Comparison of ENCODE assay signal across 11 cellular contexts in the genomic region with DNA sequence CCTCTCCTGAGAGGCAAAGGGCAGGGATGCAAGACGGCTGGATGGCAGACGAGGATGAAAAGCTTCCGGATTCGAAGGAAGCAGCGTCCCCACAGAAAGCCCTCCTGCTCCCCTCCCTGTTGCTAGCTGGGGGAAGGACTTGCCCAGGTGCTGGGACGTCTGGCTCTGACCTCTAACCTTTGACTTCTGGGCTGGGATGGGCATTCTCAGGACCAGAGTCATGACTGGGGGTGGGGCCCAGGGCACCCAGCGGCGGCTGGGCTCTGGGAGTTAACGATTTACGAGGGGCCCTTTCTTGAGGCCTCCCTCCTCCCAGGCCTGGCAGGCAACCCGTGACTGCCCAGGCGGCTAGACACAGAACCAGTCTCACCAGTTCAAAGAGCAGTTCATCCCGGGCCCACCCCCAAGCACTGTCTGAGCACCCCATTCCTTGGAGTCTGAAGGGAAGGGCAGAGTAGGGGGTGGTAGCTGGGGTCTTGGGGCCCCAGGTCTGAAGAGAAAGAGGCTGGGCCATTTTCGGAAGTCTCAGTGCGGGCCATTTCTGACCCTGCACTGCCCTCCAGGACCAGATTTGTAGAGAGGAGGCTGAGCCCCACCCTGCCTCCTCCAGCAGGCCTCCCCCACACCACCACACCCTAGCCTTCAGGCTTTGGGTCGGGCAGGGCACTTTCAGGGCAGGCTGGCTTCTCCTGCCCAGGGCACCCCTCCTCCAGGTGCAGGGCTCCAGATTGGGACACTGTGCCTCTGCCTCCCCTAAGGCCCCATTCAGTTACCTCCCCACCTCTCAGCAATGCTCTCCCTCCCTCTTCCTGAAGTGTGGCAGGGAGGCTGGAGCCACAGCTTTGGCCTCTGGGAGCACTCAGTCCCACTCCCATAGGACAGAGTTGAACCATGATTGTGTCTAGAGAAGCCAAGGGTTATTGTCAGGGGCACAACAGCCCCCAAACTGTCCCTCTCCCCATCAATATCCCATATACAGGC. TPM values are rescaled to one million over a fixed set of nuclear protein-coding genes. Genes with fewer than 3 reads are reported as not detected.
DNase-seq lines count a peak whose midpoint lies in the region; ATAC-seq, FAIRE-seq and TF ChIP-seq lines count a peak whose summit lies in the region.
"Had no signal": no experiment of that assay in that cellular context is flagged by ENCODE, and none has a peak within 500 bp of the region (broad histone marks: within the 10 kb centered on the region; RNA-seq: fewer than 3 reads in every experiment).

No MANE protein-coding gene starts in this region.

- H3K4me1 Mint-ChIP-seq in endothelial cell (ENCODE audit: unreplicated experiment) = peaks cover 36% of the 10 kb centered on the region

- POLR2A ChIA-PET in A549 (lab: Yijun Ruan, JAX) = interaction anchor here (1.0 kb wide), 1 partner anchor 123 kb away, joined by 3 read pairs; no protein-coding TSS in a partner anchor

- H3K27me3 ChIP-seq in osteoblast (ENCODE audit: insufficient read depth, low read length) = no peaks in the 10 kb centered on the region

- TF ChIP-seq POLR2A in A549 (IDR thresholded peaks at IDR 0.05; ENCODE audit: low read length) = no peak

- H2AFZ ChIP-seq in osteoblast (ENCODE audit: low read length) = no peak overlapping the region

- no peak overlapping the region for H3K4me3 ChIP-seq in A549
- H3K4me3 ChIP-seq in osteoblast (ENCODE audit: insufficient read depth, low read length) = no peak overlapping the region

- TF ChIP-seq CTCF in A549 (IDR thresholded peaks at IDR 0.05) (no peak), endothelial cell (IDR thresholded peaks at IDR 0.05; ENCODE audit: unreplicated experiment) (no peak), osteoblast (IDR thresholded peaks at IDR 0.05; ENCODE audit: extremely low read depth, low read depth, low read length) (no peak)

- ATAC-seq in A549 = peak; percentile 28 to 68; a peak in 5 of 6 replicates
- no peak for ATAC-seq in HG02798 (IDR thresholded peaks at IDR 0.05; ENCODE audit: poor library complexity, unreplicated experiment)
- ATAC-seq: stimulated activated naive CD8-positive, alpha-beta T cell treated with anti-CD3 and anti-CD28 coated beads, Interleukin-15, Interleukin-2, amounts not matched to agents 100 U/mL and 50 U/mL, for 24 hours had no signal

- peaks cover 8% of the 10 kb centered on the region for H3K79me2 ChIP-seq in osteoblast (ENCODE audit: insufficient read depth, low read length)

- FAIRE-seq in A549 (lab: Jason Lieb, UNC) = no peak

- H3K9me3 Mint-ChIP-seq in endothelial cell (ENCODE audit: unreplicated experiment) = no peaks in the 10 kb centered on the region
- H3K9me3 Mint-ChIP-seq: CD14-positive monocyte had no signal

- H3K27me3 Mint-ChIP-seq in endothelial cell (ENCODE audit: unreplicated experiment) = peaks cover 16% of the 10 kb centered on the region

- peak in 1 of 2 experiments; percentile 21; a peak in 1 of 5 replicates for TF ChIP-seq EP300 in A549 (IDR thresholded peaks at IDR 0.05)

- peak overlapping the region; percentile 85 to 91 for H3K27ac ChIP-seq in A549
- H3K27ac ChIP-seq in osteoblast (ENCODE audit: low read depth, low read length) = no peak overlapping the region

- DNase-seq in A549 (ENCODE audit: low read depth in 1 of 2, low spot score in 1 of 2) (peak in 1 of 2 experiments; percentile 67), HuH-7 (ENCODE audit: low spot score) (peak; percentile 64), endothelial cell (ENCODE audit: low spot score) (peak; percentile 3), osteoblast (ENCODE audit: insufficient read length, low spot score, missing footprints) (peak; percentile 79), OCI-M2 (lab: John Stamatoyannopoulos, UW; ENCODE audit: unreplicated experiment) (no peak), midbrain (lab: John Stamatoyannopoulos, UW) (no peak)
- DNase-seq in activated CD4-positive, alpha-beta T cell treated with anti-CD3 and anti-CD28 coated beads for 4 hours = no peak
- DNase-seq: effector CD8-positive, alpha-beta T cell; stimulated activated naive CD8-positive, alpha-beta T cell treated with anti-CD3 and anti-CD28 coated beads, Interleukin-15, Interleukin-2, amounts not matched to agents 100 U/mL and 50 U/mL, for 24 hours had no signal

- CTCF ChIA-PET in A549 (lab: Yijun Ruan, JAX) = interaction anchor here (1.1 to 17.1 kb wide), 4 partner anchors 8 to 124 kb away, joined by 3 to 267 read pairs (median 102); no protein-coding TSS in a partner anchor

- WGBS in A549 (ENCODE audit: missing lambda C conversion rate) = 31% methylated on average over 16 of the region's 16 CpGs

- TF ChIP-seq RAD21 in A549 (conservative IDR thresholded peaks at IDR 0.05 in 1 of 2, IDR thresholded peaks at IDR 0.05 in 1 of 2) = no peak

- H3K27ac Mint-ChIP-seq in endothelial cell (ENCODE audit: unreplicated experiment) = no peak overlapping the region

- H3K4me3 Mint-ChIP-seq in endothelial cell (ENCODE audit: unreplicated experiment) = peak overlapping the region; percentile 47

- H3K9me3 ChIP-seq in A549 = no peaks in the 10 kb centered on the region
- H3K9me3 ChIP-seq in osteoblast (ENCODE audit: low read depth, low read length) = no peaks in the 10 kb centered on the region

- H4K20me1 ChIP-seq in osteoblast (ENCODE audit: insufficient read depth, low read length) = no peaks in the 10 kb centered on the region

- H3K4me2 ChIP-seq in A549 (peak overlapping the region; percentile 74), osteoblast (ENCODE audit: insufficient read depth, low read length) (no peak overlapping the region)

- H3K36me3 Mint-ChIP-seq in endothelial cell (ENCODE audit: low read depth, unreplicated experiment) = peaks cover 3% of the 10 kb centered on the region

- H3K36me3 ChIP-seq in osteoblast (ENCODE audit: insufficient read depth, low read length) = no peaks in the 10 kb centered on the region

- H3K4me1 ChIP-seq in A549 (peaks cover 77% of the 10 kb centered on the region), osteoblast (ENCODE audit: insufficient read depth, low read length) (peaks cover 32% of the 10 kb centered on the region)

TF ChIP-seq in A549, 52 proteins besides CTCF, POLR2A, EP300 and RAD21:
- TF ChIP-seq, protein P1, sequence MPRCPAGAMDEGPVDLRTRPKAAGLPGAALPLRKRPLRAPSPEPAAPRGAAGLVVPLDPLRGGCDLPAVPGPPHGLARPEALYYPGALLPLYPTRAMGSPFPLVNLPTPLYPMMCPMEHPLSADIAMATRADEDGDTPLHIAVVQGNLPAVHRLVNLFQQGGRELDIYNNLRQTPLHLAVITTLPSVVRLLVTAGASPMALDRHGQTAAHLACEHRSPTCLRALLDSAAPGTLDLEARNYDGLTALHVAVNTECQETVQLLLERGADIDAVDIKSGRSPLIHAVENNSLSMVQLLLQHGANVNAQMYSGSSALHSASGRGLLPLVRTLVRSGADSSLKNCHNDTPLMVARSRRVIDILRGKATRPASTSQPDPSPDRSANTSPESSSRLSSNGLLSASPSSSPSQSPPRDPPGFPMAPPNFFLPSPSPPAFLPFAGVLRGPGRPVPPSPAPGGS (IDR thresholded peaks at IDR 0.05) = no peak
- TF ChIP-seq HOXB13 (CRISPR knock-in tag; IDR thresholded peaks at IDR 0.05; ENCODE audit: low read depth) = 0 out of 2 replicates have a peak, but pooled peaks have one; percentile 8
- TF ChIP-seq JUN (IDR thresholded peaks at IDR 0.05) = peak in 1 of 2 experiments; percentile 50; a peak in 2 of 5 replicates

RNA-seq across cellular contexts. Expression of a gene that starts 5.0 kb away (rescaled TPM):
- polyA plus RNA-seq in A549 (2011; rRNA removed) (16.7 and 18.1 TPM in 2 replicates), A549 (2017; fragmentation: RNase III; extraction: RNeasy Plus Mini Kit Qiagen cat#74134 plus additional on column Dnase treatment) (22.5 to 32.5 TPM (median 26.1 TPM) in 3 replicates)
- polyA plus RNA-seq in A549 (2012; cell fraction: cytosol; rRNA removed) = 19.5 and 34.4 TPM in 2 replicates
- 24.3 and 27.2 TPM in 2 replicates for polyA plus RNA-seq in A549 (2012; cell fraction: nucleus; rRNA removed)
- polyA minus RNA-seq in A549 (2011; rRNA and poly(A)+ RNA removed) = 6.9 and 12.0 TPM in 2 replicates
- total RNA-seq in endothelial cell (ENCODE audit: unreplicated experiment) (37.3 TPM), osteoblast (186 and 210 TPM in 2 replicates)

Comparison
In these comparisons a context has a peak if more than half of its experiments do, and no peak if none do; other contexts are left out.
1. DNase-seq: peak in HuH-7 (single experiment), endothelial cell (single experiment) and osteoblast (single experiment); none in activated CD4-positive, alpha-beta T cell treated with anti-CD3 and anti-CD28 coated beads for 4 hours (0 of 2), OCI-M2 (single experiment) and midbrain (single experiment).